ENCODE assay signal across 16 cellular contexts in the genomic region with DNA sequence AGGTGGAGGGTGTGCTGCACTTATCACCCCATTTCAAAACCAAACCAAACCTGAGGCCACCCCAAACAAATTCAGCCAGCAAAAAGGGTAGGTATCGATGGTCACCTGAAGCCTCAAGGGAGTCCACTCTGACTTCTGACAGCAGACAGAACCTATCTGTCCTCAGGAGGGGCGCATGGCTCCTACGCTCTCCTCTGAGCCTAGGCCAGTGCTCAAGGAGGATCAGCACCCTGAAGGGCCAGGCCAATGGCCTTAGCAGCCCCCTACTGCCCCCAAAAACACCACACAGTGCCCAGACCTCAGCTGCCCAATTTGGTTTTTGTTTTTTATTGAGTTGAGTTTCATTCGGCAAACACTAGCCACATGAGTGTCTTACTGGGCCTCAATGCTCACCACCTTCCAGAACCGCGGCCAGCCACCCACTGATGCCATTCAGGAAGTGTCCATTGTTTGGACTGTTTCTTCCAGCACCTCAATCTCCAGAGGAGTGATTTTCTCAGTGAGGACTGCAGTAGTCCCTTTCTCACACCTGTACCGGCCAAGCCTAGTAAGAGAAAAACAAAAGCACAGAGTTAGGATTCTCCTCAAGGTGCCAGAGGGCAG.
DNase-seq lines count a peak whose midpoint lies in the region; ATAC-seq, FAIRE-seq and TF ChIP-seq lines count a peak whose summit lies in the region.
"Had no signal": no experiment of that assay in that cellular context is flagged by ENCODE, and none has a peak within 500 bp of the region (broad histone marks: within the 10 kb centered on the region; RNA-seq: fewer than 3 reads in every experiment).

No MANE protein-coding gene starts in this region.

- H3K4me1 Mint-ChIP-seq in IgD-negative memory B cell = peaks cover 4 to 6% (median 4%) of the 10 kb centered on the region in 3 donors
- peaks cover 8% of the 10 kb centered on the region in 2 donors for H3K4me1 Mint-ChIP-seq in effector memory CD8-positive, alpha-beta T cell (ENCODE audit: low read depth in 2 of 2)

- H3K4me3 ChIP-seq in neutrophil (ENCODE audit: low read depth in 1 of 2, low read length in 1 of 2) = no peak overlapping the region
- H3K4me3 ChIP-seq in body of pancreas = no peak overlapping the region
- H3K4me3 ChIP-seq: adrenal gland had no signal

- ATAC-seq in effector memory CD8-positive, alpha-beta T cell (replicated peaks) = no peak
- ATAC-seq in GM21515 (IDR thresholded peaks at IDR 0.05; ENCODE audit: unreplicated experiment) (no peak), body of pancreas (no peak), GM19395 (IDR thresholded peaks at IDR 0.05; ENCODE audit: unreplicated experiment) (no peak)
- ATAC-seq: activated CD4-positive, CD25-positive, alpha-beta regulatory T cell treated with anti-CD3 and anti-CD28 coated beads, Interleukin-2, amount 50 U/mL, for 24 hours; foreskin keratinocyte; right cardiac atrium had no signal

- H3K27me3 ChIP-seq in neutrophil = no peaks in the 10 kb centered on the region
- H3K27me3 ChIP-seq in body of pancreas = no peaks in the 10 kb centered on the region
- H3K27me3 ChIP-seq: adrenal gland, foreskin keratinocyte had no signal

- H3K27ac ChIP-seq in neutrophil (peak overlapping the region; percentile 56), body of pancreas (no peak overlapping the region)
- H3K27ac ChIP-seq: foreskin keratinocyte had no signal

- peaks cover 4% of the 10 kb centered on the region for H3K36me3 Mint-ChIP-seq in IgD-negative memory B cell
- H3K36me3 Mint-ChIP-seq in effector memory CD8-positive, alpha-beta T cell (ENCODE audit: insufficient read depth) = peaks cover 58% of the 10 kb centered on the region

- no peak for DNase-seq in GM12892 (ENCODE audit: insufficient read length)
- no peak for DNase-seq in effector memory CD8-positive, alpha-beta T cell
- no peak for DNase-seq in D721Med (ENCODE audit: insufficient read length, low spot score)
- DNase-seq in body of pancreas = no peak
- DNase-seq: foreskin keratinocyte; right cardiac atrium; stimulated activated CD4-positive, alpha-beta T cell treated with anti-CD3 and anti-CD28 coated beads, Interleukin-1b, Interleukin-23, amount 100 ng/mL, for 48 hours had no signal

- H3K9me3 ChIP-seq in neutrophil (no peaks in the 10 kb centered on the region), body of pancreas (no peaks in the 10 kb centered on the region)
- H3K9me3 ChIP-seq: adrenal gland, Caco-2 had no signal

- H3K27ac Mint-ChIP-seq in IgD-negative memory B cell = peak overlapping the region in 2 of 3 donors; percentile 59 to 81
- peak overlapping the region; percentile 58 to 80 for H3K27ac Mint-ChIP-seq in effector memory CD8-positive, alpha-beta T cell

- no peak for FAIRE-seq in GM12892 (lab: Jason Lieb, UNC)
- FAIRE-seq in D721Med (lab: Jason Lieb, UNC) = no peak

- intact Hi-C loops in body of pancreas (cut with DNase I) = no loop called here

- H3K9me3 Mint-ChIP-seq in IgD-negative memory B cell = no peaks in the 10 kb centered on the region
- H3K9me3 Mint-ChIP-seq in effector memory CD8-positive, alpha-beta T cell = no peaks in the 10 kb centered on the region
- H3K9me3 Mint-ChIP-seq: activated T-helper 2 cell treated with anti-CD3 and anti-CD28 coated beads, Interferon-gamma antibody, Interleukin-2, Interleukin-4, amounts not matched to agents 10 μg/mL and 5 μg/mL and 100 μg/mL, durations not matched to agents 14 hours and 24 hours and 36 hours; central memory CD8-positive, alpha-beta T cell had no signal

- H3K36me3 ChIP-seq in neutrophil (peaks cover 100% of the 10 kb centered on the region), body of pancreas (replicated peaks in 1 of 2; ENCODE audit: insufficient read depth in 1 of 2, low read depth in 2 of 2) (peaks cover 14 to 35% of the 10 kb centered on the region in 2 donors)

- peaks cover 1% of the 10 kb centered on the region for H3K27me3 Mint-ChIP-seq in IgD-negative memory B cell
- no peaks in the 10 kb centered on the region for H3K27me3 Mint-ChIP-seq in effector memory CD8-positive, alpha-beta T cell
- H3K27me3 Mint-ChIP-seq: central memory CD8-positive, alpha-beta T cell had no signal

- 94 to 96% methylated on average over 7 of the region's 7 CpGs for WGBS in body of pancreas, 2 donors

- peaks cover 41 to 43% of the 10 kb centered on the region in 2 experiments for H3K4me1 ChIP-seq in neutrophil (ENCODE audit: control insufficient read depth in 1 of 2, insufficient read depth in 1 of 2, low read depth in 1 of 2, low read length in 1 of 2)
- peaks cover 5% of the 10 kb centered on the region for H3K4me1 ChIP-seq in body of pancreas
- H3K4me1 ChIP-seq: Caco-2, foreskin keratinocyte had no signal

- TF ChIP-seq POLR2A in GM12892 (IDR thresholded peaks at IDR 0.05; ENCODE audit: low read depth, low read length) (peak; percentile 30; the same call in 1 of the 2 replicates), body of pancreas (IDR thresholded peaks at IDR 0.05) (no peak)

- TF ChIP-seq CTCF in neutrophil (IDR thresholded peaks at IDR 0.05) (no peak), D721Med (IDR thresholded peaks at IDR 0.05; ENCODE audit: insufficient read depth, missing control alignments) (no peak), body of pancreas (IDR thresholded peaks at IDR 0.05) (no peak)

- no peak overlapping the region for H3K4me3 Mint-ChIP-seq in IgD-negative memory B cell
- no peak overlapping the region for H3K4me3 Mint-ChIP-seq in effector memory CD8-positive, alpha-beta T cell
- H3K4me3 Mint-ChIP-seq: central memory CD8-positive, alpha-beta T cell had no signal
